In genomic region chr4:91284480-91284879, GRCh38 we compare ENCODE assay signal across 8 cellular contexts.
"Had no signal": no experiment of that assay in that cellular context is flagged by ENCODE, and none has a peak within 500 bp of the region (broad histone marks: within the 10 kb centered on the region; RNA-seq: fewer than 3 reads in every experiment).

No MANE protein-coding gene starts in this region.

- H2AFZ ChIP-seq: GM23248 had no signal

- H3K27ac ChIP-seq: GM23248 had no signal

- DNase-seq: GM23248, H7, HFFc6, IMR-90, KG1 had no signal

- H3K9me3 ChIP-seq: HAP-1 had no signal

- H3K4me3 ChIP-seq: GM23248, HAP-1, K562 had no signal

- H3K9ac ChIP-seq: GM23248 had no signal

- H3K4me3 Mint-ChIP-seq: HFFc6 had no signal

- ATAC-seq: HCT116, K562 had no signal

- H3K36me3 ChIP-seq: HAP-1 had no signal

- H3K27ac Mint-ChIP-seq: HFFc6 had no signal

- H3K4me1 ChIP-seq: HAP-1 had no signal
